ENCODE assay signal across 8 cellular contexts in the genomic region with DNA sequence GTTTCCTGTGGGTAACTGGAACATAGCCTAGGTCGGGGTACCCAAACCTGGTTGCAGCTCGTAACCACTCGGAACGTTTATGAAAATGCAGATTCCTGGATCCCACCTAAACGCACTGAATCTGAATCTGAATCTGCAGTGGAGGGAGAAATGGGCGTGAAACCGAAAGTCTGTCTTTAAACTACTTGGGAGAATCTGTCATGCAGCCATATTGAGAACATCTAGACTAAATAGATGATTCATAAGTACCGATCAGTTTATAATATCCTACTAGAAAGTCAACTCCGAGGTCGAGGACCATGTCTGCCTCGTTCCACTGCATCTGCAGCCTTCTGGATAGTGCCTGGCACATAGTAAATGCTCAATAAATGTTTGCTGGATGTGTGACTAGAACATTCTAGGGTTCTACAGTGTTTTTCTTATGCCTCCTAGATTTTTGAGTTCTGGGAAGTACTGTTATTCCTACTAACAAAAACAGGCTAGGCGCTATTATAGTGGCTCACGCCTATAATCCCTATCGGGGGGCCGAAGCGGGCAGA. TPM values are rescaled to one million over a fixed set of nuclear protein-coding genes. Genes with fewer than 3 reads are reported as not detected.
DNase-seq lines count a peak whose midpoint lies in the region; ATAC-seq and TF ChIP-seq lines count a peak whose summit lies in the region.

No MANE protein-coding gene starts in this region.

- peak overlapping the region; percentile 88 for H2AFZ ChIP-seq in OCI-LY7 (ENCODE audit: low read length)
- peak overlapping the region; percentile 100 for H2AFZ ChIP-seq in osteoblast (ENCODE audit: low read length)

- peak overlapping the region; percentile 86 for H3K4me2 ChIP-seq in OCI-LY7 (ENCODE audit: low read length)
- H3K4me2 ChIP-seq in osteoblast (ENCODE audit: insufficient read depth, low read length) = peak overlapping the region; percentile 99

- peak overlapping the region; percentile 81 for H3K9ac ChIP-seq in endocrine pancreas (ENCODE audit: control insufficient read depth, insufficient read depth, low read length)

- no peak for DNase-seq in GM12865 (ENCODE audit: low read depth)
- no peak for DNase-seq in OCI-LY7 (ENCODE audit: low spot score)
- DNase-seq in osteoblast (ENCODE audit: insufficient read length, low spot score, missing footprints) = peak; percentile 95
- no peak for DNase-seq in activated gamma-delta T cell treated with Interleukin-2 at 50 U/mL for 16 hours
- DNase-seq in cerebellum (ENCODE audit: low spot score) = no peak
- DNase-seq in COLO668 (lab: John Stamatoyannopoulos, UW; ENCODE audit: unreplicated experiment) = no peak

- H3K9me3 ChIP-seq in OCI-LY7 (ENCODE audit: low read length) (no peaks in the 10 kb centered on the region), endocrine pancreas (ENCODE audit: control insufficient read depth, low read length) (no peaks in the 10 kb centered on the region), osteoblast (ENCODE audit: low read depth, low read length) (no peaks in the 10 kb centered on the region)

- H3K27me3 ChIP-seq in endocrine pancreas (ENCODE audit: control insufficient read depth, insufficient read depth, low read length) = no peaks in the 10 kb centered on the region
- no peaks in the 10 kb centered on the region for H3K27me3 ChIP-seq in osteoblast (ENCODE audit: insufficient read depth, low read length)

- H3K79me2 ChIP-seq in OCI-LY7 (ENCODE audit: insufficient read depth, low read depth, low read length) (peaks cover 39% of the 10 kb centered on the region), osteoblast (ENCODE audit: insufficient read depth, low read length) (peaks cover 47% of the 10 kb centered on the region)

- TF ChIP-seq CTCF in GM12865 (IDR thresholded peaks at IDR 0.05; ENCODE audit: insufficient read depth, low read depth, low read length, missing control alignments) (no peak), OCI-LY7 (conservative IDR thresholded peaks at IDR 0.05; ENCODE audit: low read length) (0 out of 2 replicates have a peak, but pooled peaks have one; percentile 7), osteoblast (IDR thresholded peaks at IDR 0.05; ENCODE audit: extremely low read depth, low read depth, low read length) (no peak)

- H3K4me3 ChIP-seq in GM12865 (ENCODE audit: low read depth, low read length) (peak overlapping the region; percentile 80), OCI-LY7 (ENCODE audit: low read depth, low read length, poor library complexity, severe bottlenecking) (peak overlapping the region; percentile 81), endocrine pancreas (ENCODE audit: control insufficient read depth, insufficient read depth, low read length) (peak overlapping the region; percentile 95), osteoblast (ENCODE audit: insufficient read depth, low read length) (peak overlapping the region; percentile 81)

- POLR2A ChIA-PET in OCI-LY7 (lab: Charles Lee) = interaction anchor here (0.6 kb wide), 1 partner anchor 12 kb away, joined by 3 read pairs; no protein-coding TSS in a partner anchor

- peaks cover 43% of the 10 kb centered on the region for H3K36me3 ChIP-seq in OCI-LY7 (ENCODE audit: insufficient read depth, low read length)
- H3K36me3 ChIP-seq in endocrine pancreas (ENCODE audit: control insufficient read depth, insufficient read depth, low read length) = no peaks in the 10 kb centered on the region
- H3K36me3 ChIP-seq in osteoblast (ENCODE audit: insufficient read depth, low read length) = peaks cover 38% of the 10 kb centered on the region

- BruUV-seq in OCI-LY7 (replicated peaks; lab: Mats Ljungman, UMichigan) = no TSS peak

- H4K20me1 ChIP-seq in OCI-LY7 (ENCODE audit: insufficient read depth, low read length) (peaks cover 4% of the 10 kb centered on the region; the same call in 1 of the 2 replicates), osteoblast (ENCODE audit: insufficient read depth, low read length) (peaks cover 9% of the 10 kb centered on the region)

- ATAC-seq in HG02852 (IDR thresholded peaks at IDR 0.05; ENCODE audit: unreplicated experiment) = no peak

- CTCF ChIA-PET in OCI-LY7 (lab: Charles Lee; ENCODE audit: unreplicated experiment) = no interaction called here

- H3K9me2 ChIP-seq in OCI-LY7 (ENCODE audit: insufficient read depth, low read length) = no peaks in the 10 kb centered on the region

- intact Hi-C loops in OCI-LY7 (cut with micrococcal nuclease; ENCODE audit: unreplicated experiment) = loop anchor here (5.0 kb wide), 1 partner anchor 46 kb away; a partner anchor contains a TSS

- H3K4me1 ChIP-seq in OCI-LY7 (ENCODE audit: insufficient read depth, low read length, poor library complexity, severe bottlenecking) (peaks cover 22% of the 10 kb centered on the region), endocrine pancreas (ENCODE audit: control insufficient read depth, insufficient read depth, low read length) (no peaks in the 10 kb centered on the region), osteoblast (ENCODE audit: insufficient read depth, low read length) (peaks cover 19% of the 10 kb centered on the region)

- H3K27ac ChIP-seq in OCI-LY7 (ENCODE audit: low read depth, low read length, poor library complexity, severe bottlenecking) = peak overlapping the region; percentile 77
- peak overlapping the region; percentile 96 for H3K27ac ChIP-seq in osteoblast (ENCODE audit: low read depth, low read length)

RNA-seq across cellular contexts. Expression of a gene that starts 0.6 kb away (rescaled TPM):
- 42.4 and 53.4 TPM in 2 replicates for total RNA-seq in OCI-LY7 (2014; rRNA removed; shearing (Covaris generic))
- 49.4 and 55.8 TPM in 2 replicates for total RNA-seq in OCI-LY7 (2022)
- total RNA-seq in osteoblast = 34.7 and 34.8 TPM in 2 replicates
- total RNA-seq in cerebellum = 33.6 TPM

RNA-seq across cellular contexts. Expression of a gene that starts 1.0 kb away (rescaled TPM):
- total RNA-seq in OCI-LY7 (2014; rRNA removed; shearing (Covaris generic)) = 29.7 and 31.3 TPM in 2 replicates
- total RNA-seq in OCI-LY7 (2022) (22.9 and 30.3 TPM in 2 replicates), osteoblast (16.2 and 16.3 TPM in 2 replicates), cerebellum (12.8 TPM)

RNA-seq across cellular contexts. Expression of a gene that starts 17.1 kb away (rescaled TPM):
- 12.3 and 14.2 TPM in 2 replicates for total RNA-seq in OCI-LY7 (2014; rRNA removed; shearing (Covaris generic))
- total RNA-seq in OCI-LY7 (2022) (13.0 and 16.0 TPM in 2 replicates), osteoblast (21.4 and 23.0 TPM in 2 replicates), cerebellum (20.1 TPM)

RNA-seq across cellular contexts. Expression of a gene that starts 47.2 kb away (rescaled TPM):
- total RNA-seq in OCI-LY7 (2014; rRNA removed; shearing (Covaris generic)) = 22.7 and 26.2 TPM in 2 replicates
- total RNA-seq in OCI-LY7 (2022) = 16.8 and 18.2 TPM in 2 replicates
- total RNA-seq in osteoblast = 19.2 and 20.3 TPM in 2 replicates
- 10.5 TPM for total RNA-seq in cerebellum

RNA-seq across cellular contexts. Expression of a gene that starts 47.5 kb away (rescaled TPM):
- total RNA-seq in OCI-LY7 (2014; rRNA removed; shearing (Covaris generic)) = 28.2 and 44.0 TPM in 2 replicates
- 58.2 and 70.6 TPM in 2 replicates for total RNA-seq in OCI-LY7 (2022)
- 121 and 137 TPM in 2 replicates for total RNA-seq in osteoblast
- 50.3 TPM for total RNA-seq in cerebellum
